In the genomic region with DNA sequence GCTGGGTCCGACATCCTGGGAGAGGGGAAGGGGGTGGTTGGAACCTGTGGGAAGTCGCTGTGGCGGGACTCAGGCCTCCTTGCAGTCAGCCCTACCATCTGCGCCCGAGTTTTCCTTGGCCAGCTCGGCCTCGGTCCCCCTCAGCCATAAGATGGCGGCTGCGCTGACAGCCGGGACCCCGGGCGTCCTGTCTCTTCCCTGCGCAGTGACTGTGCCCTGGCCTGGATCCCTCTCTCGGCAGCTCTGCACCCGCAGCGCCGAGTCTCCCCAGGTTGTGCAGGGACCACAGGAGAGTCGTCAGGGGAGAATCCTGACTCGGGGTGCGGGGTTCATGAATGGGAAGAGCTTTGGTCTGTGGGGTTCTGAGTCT, we compare ENCODE assay signal across 9 cellular contexts. TPM values are rescaled to one million over a fixed set of nuclear protein-coding genes. Genes with fewer than 3 reads are reported as not detected.
DNase-seq lines count a peak whose midpoint lies in the region; ATAC-seq and TF ChIP-seq lines count a peak whose summit lies in the region.
"Had no signal": no experiment of that assay in that cellular context is flagged by ENCODE, and none has a peak within 500 bp of the region (broad histone marks: within the 10 kb centered on the region; RNA-seq: fewer than 3 reads in every experiment).

No MANE protein-coding gene starts in this region.

- H3K9me3 ChIP-seq in duodenal mucosa (ENCODE audit: control insufficient read depth in 1 of 2, low read length in 2 of 2): peaks cover 4 to 16% of the 10 kb centered on the region in 2 donors
- no peaks in the 10 kb centered on the region for H3K9me3 ChIP-seq in parathyroid adenoma (ENCODE audit: control insufficient read depth, low read length)
- H3K9me3 ChIP-seq in neuronal stem cell (replicated peaks in 1 of 2; ENCODE audit: control insufficient read depth in 2 of 2, insufficient read depth in 1 of 2, low read depth in 1 of 2, low read length in 2 of 2): peaks cover 0 to 21% of the 10 kb centered on the region in 2 donors

- H3K36me3 ChIP-seq in duodenal mucosa (ENCODE audit: control insufficient read depth in 1 of 2, insufficient read depth in 2 of 2, low read length in 2 of 2): no peaks in the 10 kb centered on the region
- no peaks in the 10 kb centered on the region for H3K36me3 ChIP-seq in parathyroid adenoma (ENCODE audit: control insufficient read depth, insufficient read depth, low read length)
- H3K36me3 ChIP-seq in neuronal stem cell (replicated peaks in 1 of 2; ENCODE audit: control insufficient read depth in 2 of 2, insufficient read depth in 2 of 2, low read length in 2 of 2): no peaks in the 10 kb centered on the region
- H3K36me3 ChIP-seq: BLaER1 treated with 17β-estradiol and CSF1 and Interleukin-3, amounts not matched to agents 10 nM and 100 nM had no signal

- H2BK5ac ChIP-seq in neuronal stem cell (ENCODE audit: low read length): no peak overlapping the region

- no peak overlapping the region for H2BK15ac ChIP-seq in neuronal stem cell (ENCODE audit: low read length)

- H3K4me1 ChIP-seq in duodenal mucosa (ENCODE audit: control insufficient read depth in 1 of 2, insufficient read depth in 2 of 2, low read length in 2 of 2): no peaks in the 10 kb centered on the region
- H3K4me1 ChIP-seq in parathyroid adenoma: no peaks in the 10 kb centered on the region
- no peaks in the 10 kb centered on the region for H3K4me1 ChIP-seq in neuronal stem cell (ENCODE audit: control insufficient read depth in 2 of 2, insufficient read depth in 1 of 2, low read depth in 1 of 2, low read length in 2 of 2)
- H3K4me1 ChIP-seq: BLaER1 treated with 17β-estradiol and CSF1 and Interleukin-3, amounts not matched to agents 10 nM and 100 nM had no signal

- H3K4me2 ChIP-seq in parathyroid adenoma (ENCODE audit: low read length) (peak overlapping the region; percentile 86), neuronal stem cell (ENCODE audit: insufficient read depth, low read length, poor library complexity, severe bottlenecking) (no peak overlapping the region)
- H3K4me2 ChIP-seq: BLaER1 treated with 17β-estradiol and CSF1 and Interleukin-3, amounts not matched to agents 10 nM and 100 nM had no signal

- H3K27me3 ChIP-seq in duodenal mucosa (ENCODE audit: control insufficient read depth in 1 of 2, insufficient read depth in 2 of 2, low read length in 2 of 2) (no peaks in the 10 kb centered on the region), parathyroid adenoma (ENCODE audit: control insufficient read depth, insufficient read depth, low read length) (no peaks in the 10 kb centered on the region), neuronal stem cell (ENCODE audit: control insufficient read depth in 3 of 3, insufficient read depth in 3 of 3, low read depth in 1 of 3, low read length in 3 of 3) (no peaks in the 10 kb centered on the region)
- H3K27me3 ChIP-seq: BLaER1 treated with 17β-estradiol and CSF1 and Interleukin-3, amounts not matched to agents 10 nM and 100 nM had no signal

- no peak overlapping the region for H3K27ac ChIP-seq in duodenal mucosa (ENCODE audit: low read depth, low read length)
- H3K27ac ChIP-seq in parathyroid adenoma: no peak overlapping the region
- H3K27ac ChIP-seq in neuronal stem cell (replicated peaks; ENCODE audit: low read length): no peak overlapping the region
- H3K27ac ChIP-seq: BLaER1 treated with 17β-estradiol and CSF1 and Interleukin-3, amounts not matched to agents 10 nM and 100 nM had no signal

- no peak overlapping the region for H2AK5ac ChIP-seq in neuronal stem cell (ENCODE audit: low read depth, low read length)

- no peaks in the 10 kb centered on the region for H3K79me2 ChIP-seq in parathyroid adenoma

- ATAC-seq in HG03025 (IDR thresholded peaks at IDR 0.05; ENCODE audit: low FRiP score, unreplicated experiment): no peak

- DNase-seq in NCI-H748 (lab: John Stamatoyannopoulos, UW; ENCODE audit: unreplicated experiment) (peak; percentile 45), NCI-H748 treated with DMSO at 0.1 percent for 48 hours (lab: John Stamatoyannopoulos, UW) (no peak), LNCaP clone FGC (ENCODE audit: low read depth) (no peak), COR-L47 (lab: John Stamatoyannopoulos, UW) (no peak), neuronal stem cell (ENCODE audit: low spot score) (no peak)

- no CpG with 5 or more reads among the region's 20 CpGs for WGBS in neuronal stem cell (ENCODE audit: extremely low coverage in 2 of 2, insufficient read length in 2 of 2, insufficient replicate concordance in 1 of 2), 2 donors

- no peaks in the 10 kb centered on the region for H3K79me1 ChIP-seq in neuronal stem cell (ENCODE audit: low read depth, low read length)

- H3K14ac ChIP-seq in neuronal stem cell (ENCODE audit: low read length): no peak overlapping the region

- H3K9ac ChIP-seq in duodenal mucosa (ENCODE audit: low read depth in 1 of 2, low read length in 2 of 2): peak overlapping the region in 1 of 2 donors; percentile 18
- H3K9ac ChIP-seq in parathyroid adenoma: no peak overlapping the region
- H3K9ac ChIP-seq in neuronal stem cell (ENCODE audit: low read depth, low read length, poor library complexity): no peak overlapping the region
- H3K9ac ChIP-seq: BLaER1 treated with 17β-estradiol and CSF1 and Interleukin-3, amounts not matched to agents 10 nM and 100 nM had no signal

- H2AFZ ChIP-seq in parathyroid adenoma (no peak overlapping the region), neuronal stem cell (ENCODE audit: low read length) (no peak overlapping the region)

- H3K4me3 ChIP-seq in LNCaP clone FGC (ENCODE audit: low read depth, low read length): peak overlapping the region; percentile 23
- H3K4me3 ChIP-seq in duodenal mucosa (ENCODE audit: low read depth in 1 of 2, low read length in 2 of 2): peak overlapping the region; percentile 63 to 70
- peak overlapping the region; percentile 69 for H3K4me3 ChIP-seq in parathyroid adenoma (ENCODE audit: low read depth, low read length)
- H3K4me3 ChIP-seq in neuronal stem cell (ENCODE audit: low read length in 2 of 2): peak overlapping the region in 1 of 2 donors; percentile 60
- H3K4me3 ChIP-seq: BLaER1 treated with 17β-estradiol and CSF1 and Interleukin-3, amounts not matched to agents 10 nM and 100 nM had no signal

- H4K91ac ChIP-seq in neuronal stem cell (ENCODE audit: low read depth, low read length, poor library complexity): no peak overlapping the region

- no peak overlapping the region for H2BK12ac ChIP-seq in neuronal stem cell (ENCODE audit: low read length)

- no peak overlapping the region for H3K18ac ChIP-seq in neuronal stem cell (ENCODE audit: low read length)

- no peak overlapping the region for H3K23ac ChIP-seq in neuronal stem cell (ENCODE audit: low read depth, low read length, poor library complexity)

- TF ChIP-seq CTCF in LNCaP clone FGC (IDR thresholded peaks at IDR 0.05; ENCODE audit: control insufficient read depth, extremely low read depth, insufficient read depth): no peak
- no peak for TF ChIP-seq CTCF in parathyroid adenoma (IDR thresholded peaks at IDR 0.05)

- no peak overlapping the region for H3K4ac ChIP-seq in neuronal stem cell (ENCODE audit: low read length)

- no peak overlapping the region for H4K8ac ChIP-seq in neuronal stem cell (ENCODE audit: low read depth, low read length)

- H2BK120ac ChIP-seq in neuronal stem cell (ENCODE audit: low read depth, low read length): no peak overlapping the region

RNA-seq across cellular contexts. Expression of a gene that starts 0.3 kb away (rescaled TPM):
- 0.17 TPM for polyA plus RNA-seq in neuronal stem cell (2013, experiment 1 of 2)
- 0.14 TPM for polyA plus RNA-seq in neuronal stem cell (2013, experiment 2 of 2)

RNA-seq across cellular contexts. Expression of a gene that starts 41.9 kb away (rescaled TPM):
- not detected for polyA plus RNA-seq in neuronal stem cell (2013, experiment 1 of 2)
- polyA plus RNA-seq in neuronal stem cell (2013, experiment 2 of 2): not detected
